ENCODE assay signal across 8 cellular contexts in genomic region chr1:155976913-155977606, GRCh38. TPM values are rescaled to one million over a fixed set of nuclear protein-coding genes. Genes with fewer than 3 reads are reported as not detected.
DNase-seq lines count a peak whose midpoint lies in the region; ATAC-seq and TF ChIP-seq lines count a peak whose summit lies in the region.

No MANE protein-coding gene starts in this region.

- peaks cover 61% of the 10 kb centered on the region for H3K4me1 ChIP-seq in osteoblast (ENCODE audit: insufficient read depth, low read length)

- H2AFZ ChIP-seq in osteoblast (ENCODE audit: low read length): no peak overlapping the region

- H3K27ac ChIP-seq in osteoblast (ENCODE audit: low read depth, low read length): peak overlapping the region; percentile 92

- no peaks in the 10 kb centered on the region for H3K36me3 ChIP-seq in osteoblast (ENCODE audit: insufficient read depth, low read length)

- no peaks in the 10 kb centered on the region for H3K9me3 ChIP-seq in osteoblast (ENCODE audit: low read depth, low read length)

- no peaks in the 10 kb centered on the region for H3K27me3 ChIP-seq in osteoblast (ENCODE audit: insufficient read depth, low read length)

- peaks cover 99% of the 10 kb centered on the region for H3K79me2 ChIP-seq in osteoblast (ENCODE audit: insufficient read depth, low read length)

- peaks cover 38% of the 10 kb centered on the region for H4K20me1 ChIP-seq in osteoblast (ENCODE audit: insufficient read depth, low read length)

- DNase-seq in NCI-H1092 treated with DMSO at 0.1 percent for 48 hours (lab: John Stamatoyannopoulos, UW) (peak; percentile 63), NCI-H1092 (lab: John Stamatoyannopoulos, UW) (no peak), epithelial cell of esophagus (ENCODE audit: low read depth) (peak; percentile 24), osteoblast (ENCODE audit: insufficient read length, low spot score, missing footprints) (no peak), NCI-H1436 treated with DMSO at 0.1 percent for 48 hours (lab: John Stamatoyannopoulos, UW) (no peak), activated gamma-delta T cell (lab: John Stamatoyannopoulos, UW) (no peak), Ammon's horn (ENCODE audit: low spot score) (no peak)

- peak overlapping the region; percentile 94 for H3K4me2 ChIP-seq in osteoblast (ENCODE audit: insufficient read depth, low read length)

- peak; percentile 2; the same call in 1 of the 3 replicates for ATAC-seq in SK-N-SH treated with all-trans-retinoic acid at 6 μM for 48 hours

- TF ChIP-seq CTCF in epithelial cell of esophagus (IDR thresholded peaks at IDR 0.05; ENCODE audit: insufficient read depth, low read depth, low read length, missing control alignments): no peak
- TF ChIP-seq CTCF in osteoblast (IDR thresholded peaks at IDR 0.05; ENCODE audit: extremely low read depth, low read depth, low read length): no peak

- H3K4me3 ChIP-seq in epithelial cell of esophagus (ENCODE audit: low read length) (peak overlapping the region; percentile 80), osteoblast (ENCODE audit: insufficient read depth, low read length) (peak overlapping the region; percentile 91)

TF ChIP-seq in SK-N-SH treated with all-trans-retinoic acid at 6 μM for 48 hours, 23 proteins besides CTCF, POLR2A, EP300 and RAD21:
- TF ChIP-seq ARNTL (CRISPR knock-in tag; IDR thresholded peaks at IDR 0.05; ENCODE audit: borderline replicate concordance, low read depth) (no peak), TOX (CRISPR knock-in tag; IDR thresholded peaks at IDR 0.05; ENCODE audit: borderline replicate concordance) (no peak), SNAI2 (CRISPR knock-in tag; IDR thresholded peaks at IDR 0.05) (no peak), OSR1 (CRISPR knock-in tag; IDR thresholded peaks at IDR 0.05) (no peak), ZC3H10 (CRISPR knock-in tag; IDR thresholded peaks at IDR 0.05) (no peak), ISL1 (CRISPR knock-in tag; IDR thresholded peaks at IDR 0.05) (no peak), BACH2 (CRISPR knock-in tag; IDR thresholded peaks at IDR 0.05; ENCODE audit: borderline replicate concordance) (no peak), PPARA (CRISPR knock-in tag; IDR thresholded peaks at IDR 0.05; ENCODE audit: borderline replicate concordance) (no peak), RARB (CRISPR knock-in tag; IDR thresholded peaks at IDR 0.05) (no peak), TSHZ2 (CRISPR knock-in tag; IDR thresholded peaks at IDR 0.05) (no peak), ZNF8 (CRISPR knock-in tag; IDR thresholded peaks at IDR 0.05) (no peak), ZNF70 (CRISPR knock-in tag; IDR thresholded peaks at IDR 0.05) (no peak), CSDC2 (CRISPR knock-in tag; IDR thresholded peaks at IDR 0.05) (no peak), ZFP3 (CRISPR knock-in tag; IDR thresholded peaks at IDR 0.05) (no peak), CSRNP3 (CRISPR knock-in tag; IDR thresholded peaks at IDR 0.05) (no peak)
- TF ChIP-seq, protein P1, sequence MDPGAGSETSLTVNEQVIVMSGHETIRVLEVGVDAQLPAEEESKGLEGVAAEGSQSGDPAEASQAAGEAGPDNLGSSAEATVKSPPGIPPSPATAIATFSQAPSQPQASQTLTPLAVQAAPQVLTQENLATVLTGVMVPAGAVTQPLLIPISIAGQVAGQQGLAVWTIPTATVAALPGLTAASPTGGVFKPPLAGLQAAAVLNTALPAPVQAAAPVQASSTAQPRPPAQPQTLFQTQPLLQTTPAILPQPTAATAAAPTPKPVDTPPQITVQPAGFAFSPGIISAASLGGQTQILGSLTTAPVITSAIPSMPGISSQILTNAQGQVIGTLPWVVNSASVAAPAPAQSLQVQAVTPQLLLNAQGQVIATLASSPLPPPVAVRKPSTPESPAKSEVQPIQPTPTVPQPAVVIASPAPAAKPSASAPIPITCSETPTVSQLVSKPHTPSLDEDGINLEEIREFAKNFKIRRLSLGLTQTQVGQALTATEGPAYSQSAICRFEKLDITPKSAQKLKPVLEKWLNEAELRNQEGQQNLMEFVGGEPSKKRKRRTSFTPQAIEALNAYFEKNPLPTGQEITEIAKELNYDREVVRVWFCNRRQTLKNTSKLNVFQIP (CRISPR knock-in tag; IDR thresholded peaks at IDR 0.05; ENCODE audit: borderline replicate concordance, low read depth): no peak
- TF ChIP-seq, protein P2, sequence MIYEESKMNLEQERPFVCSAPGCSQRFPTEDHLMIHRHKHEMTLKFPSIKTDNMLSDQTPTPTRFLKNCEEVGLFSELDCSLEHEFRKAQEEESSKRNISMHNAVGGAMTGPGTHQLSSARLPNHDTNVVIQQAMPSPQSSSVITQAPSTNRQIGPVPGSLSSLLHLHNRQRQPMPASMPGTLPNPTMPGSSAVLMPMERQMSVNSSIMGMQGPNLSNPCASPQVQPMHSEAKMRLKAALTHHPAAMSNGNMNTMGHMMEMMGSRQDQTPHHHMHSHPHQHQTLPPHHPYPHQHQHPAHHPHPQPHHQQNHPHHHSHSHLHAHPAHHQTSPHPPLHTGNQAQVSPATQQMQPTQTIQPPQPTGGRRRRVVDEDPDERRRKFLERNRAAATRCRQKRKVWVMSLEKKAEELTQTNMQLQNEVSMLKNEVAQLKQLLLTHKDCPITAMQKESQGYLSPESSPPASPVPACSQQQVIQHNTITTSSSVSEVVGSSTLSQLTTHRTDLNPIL (CRISPR knock-in tag; IDR thresholded peaks at IDR 0.05; ENCODE audit: low read depth): no peak
- TF ChIP-seq, protein P3, sequence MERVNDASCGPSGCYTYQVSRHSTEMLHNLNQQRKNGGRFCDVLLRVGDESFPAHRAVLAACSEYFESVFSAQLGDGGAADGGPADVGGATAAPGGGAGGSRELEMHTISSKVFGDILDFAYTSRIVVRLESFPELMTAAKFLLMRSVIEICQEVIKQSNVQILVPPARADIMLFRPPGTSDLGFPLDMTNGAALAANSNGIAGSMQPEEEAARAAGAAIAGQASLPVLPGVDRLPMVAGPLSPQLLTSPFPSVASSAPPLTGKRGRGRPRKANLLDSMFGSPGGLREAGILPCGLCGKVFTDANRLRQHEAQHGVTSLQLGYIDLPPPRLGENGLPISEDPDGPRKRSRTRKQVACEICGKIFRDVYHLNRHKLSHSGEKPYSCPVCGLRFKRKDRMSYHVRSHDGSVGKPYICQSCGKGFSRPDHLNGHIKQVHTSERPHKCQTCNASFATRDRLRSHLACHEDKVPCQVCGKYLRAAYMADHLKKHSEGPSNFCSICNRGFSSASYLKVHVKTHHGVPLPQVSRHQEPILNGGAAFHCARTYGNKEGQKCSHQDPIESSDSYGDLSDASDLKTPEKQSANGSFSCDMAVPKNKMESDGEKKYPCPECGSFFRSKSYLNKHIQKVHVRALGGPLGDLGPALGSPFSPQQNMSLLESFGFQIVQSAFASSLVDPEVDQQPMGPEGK (CRISPR knock-in tag; IDR thresholded peaks at IDR 0.05; ENCODE audit: borderline replicate concordance): no peak

RNA-seq across cellular contexts. Expression of gene ARHGEF2, which starts 1.3 kb away (rescaled TPM):
- 166 and 183 TPM in 2 replicates for total RNA-seq in osteoblast

RNA-seq across cellular contexts. Expression of gene RXFP4, which starts 35.6 kb away (rescaled TPM):
- not detected in 2 replicates for total RNA-seq in osteoblast

RNA-seq across cellular contexts. Expression of gene KHDC4, which starts 42.8 kb away (rescaled TPM):
- total RNA-seq in osteoblast: 32.7 and 37.3 TPM in 2 replicates

RNA-seq across cellular contexts. Expression of gene SSR2, which starts 43.7 kb away (rescaled TPM):
- total RNA-seq in osteoblast: 332 and 415 TPM in 2 replicates

Comparison
In these comparisons a context has a peak if more than half of its experiments do, and no peak if none do; other contexts are left out.
1. DNase-seq: peak in NCI-H1092 treated with DMSO at 0.1 percent for 48 hours (single experiment) and epithelial cell of esophagus (single experiment); none in NCI-H1092 (single experiment), osteoblast (single experiment), NCI-H1436 treated with DMSO at 0.1 percent for 48 hours (single experiment), activated gamma-delta T cell (single experiment) and Ammon's horn (single experiment).